8 cellular contexts compared by ENCODE assay signal in genomic region chr22:30635273-30636225, GRCh38. TPM values are rescaled to one million over a fixed set of nuclear protein-coding genes. Genes with fewer than 3 reads are reported as not detected.
DNase-seq lines count a peak whose midpoint lies in the region; ATAC-seq, FAIRE-seq and TF ChIP-seq lines count a peak whose summit lies in the region.

Gene SLC35E4, plus strand, starts transcription at chr22:30635781. Its CDS starts 670 bp downstream, at chr22:30636451.

- H3K4me3 ChIP-seq in WI38 (ENCODE audit: low read depth, low read length) (peak within 1 kb of the TSS; percentile 70), bronchial epithelial cell (ENCODE audit: low read depth, low read length) (peak within 1 kb of the TSS; percentile 49), spleen (peak within 1 kb of the TSS; percentile 54 to 70 (median 64))

- peak in 1 of 3 donors; percentile 28 for TF ChIP-seq POLR2A in spleen (IDR thresholded peaks at IDR 0.05)

- intact Hi-C loops in spleen (cut with DNase I; ENCODE audit: low total_unique reads), result loop anchor here (2.0 kb wide), 2 partner anchors 119 to 285 kb away; no protein-coding TSS in a partner anchor

- H3K9me3 ChIP-seq in spleen, result peaks cover 0 to 5% (median 0%) of the 10 kb centered on the region in 8 donors

- DNase-seq in A172 (ENCODE audit: low spot score) (peak; percentile 53), NCI-H2171 treated with DMSO at 0.1 percent for 48 hours (lab: John Stamatoyannopoulos, UW) (peak; percentile 89), bronchial epithelial cell (ENCODE audit: low read depth) (peak; percentile 68), inferior parietal cortex (ENCODE audit: extremely low spot score) (peak; percentile 77), spleen (peak; percentile 97)

- H3K36me3 ChIP-seq in bronchial epithelial cell (ENCODE audit: control insufficient read depth, insufficient read depth, low read length), result no peaks in the 10 kb centered on the region
- no peaks in the 10 kb centered on the region for H3K36me3 ChIP-seq in spleen

- 1 to 2% (median 2%) methylated on average over 41 to 75 of the region's 75 CpGs for WGBS in spleen, 5 donors

- H3K4me1 ChIP-seq in spleen, result peaks cover 21 to 42% (median 33%) of the 10 kb centered on the region in 6 donors

- peak; percentile 43 for ATAC-seq in GM18520 (IDR thresholded peaks at IDR 0.05; ENCODE audit: unreplicated experiment)
- ATAC-seq in HG03064 (IDR thresholded peaks at IDR 0.05; ENCODE audit: low read depth, unreplicated experiment), result peak; percentile 43

- H3K27me3 ChIP-seq in bronchial epithelial cell (ENCODE audit: control insufficient read depth, insufficient read depth, low read length) (no peaks in the 10 kb centered on the region), spleen (replicated peaks in 1 of 7) (no peaks in the 10 kb centered on the region)

- H3K27ac ChIP-seq in spleen, result peak within 1 kb of the TSS; percentile 86 to 95 (median 90)

- TF ChIP-seq CTCF in WI38 (IDR thresholded peaks at IDR 0.05; ENCODE audit: low read depth, low read length), result peak; percentile 38; the same call in 1 of the 2 replicates
- TF ChIP-seq CTCF in bronchial epithelial cell (IDR thresholded peaks at IDR 0.05; ENCODE audit: insufficient read depth, low read length, severe bottlenecking), result peak; percentile 27
- peak in 9 of 11 experiments; percentile 11 to 53 (median 28) for TF ChIP-seq CTCF in spleen (IDR thresholded peaks at IDR 0.05 in 8 of 11, conservative IDR thresholded peaks at IDR 0.05 in 3 of 11)

- no peak for FAIRE-seq in bronchial epithelial cell (lab: Jason Lieb, UNC)

RNA-seq across cellular contexts. Expression of gene SLC35E4, which starts in this region (rescaled TPM):
- total RNA-seq in A172 (2014; rRNA removed; shearing (Covaris generic)), result 8.1 and 9.1 TPM in 2 replicates
- total RNA-seq in bronchial epithelial cell, result 4.7 and 9.0 TPM in 2 replicates
- total RNA-seq in spleen, result 1 to 10 TPM; 2.2 to 6.7 (median 4.7) TPM
- 1 to 10 TPM in 1 of 3 donors, under 1 TPM in 2; 0.37 to 1.6 (median 0.94) TPM for polyA plus RNA-seq in spleen

Comparison
In these comparisons a context has a peak if more than half of its experiments do, and no peak if none do; other contexts are left out.
1. Peak in every context shown above with its lines: DNase-seq, ATAC-seq, H3K4me3 ChIP-seq and H3K27ac ChIP-seq.